ENCODE assay signal across 8 cellular contexts in genomic region chr1:1511533-1512285, GRCh38. TPM values are rescaled to one million over a fixed set of nuclear protein-coding genes. Genes with fewer than 3 reads are reported as not detected.
DNase-seq lines count a peak whose midpoint lies in the region; ATAC-seq lines count a peak whose summit lies in the region.

ATAD3A (plus strand) TSS chr1:1512162; CDS start chr1:1512269, 107 bp downstream.

- H3K36me3 Mint-ChIP-seq in natural killer cell treated with Interleukin-12 subunit alpha and Interleukin-12 subunit beta and Interleukin-15 and Interleukin-18, amount 100 ng/mL, for 72 hours: no peaks in the 10 kb centered on the region

- in situ Hi-C loops in G401 (cut with HindIII; ENCODE audit: low sequenced_read_pairs) (no loop called here), HAP-1 (cut with MboI; ENCODE audit: low sequenced_read_pairs) (no loop called here)

- H3K9me3 ChIP-seq in HAP-1 (0 out of 2 replicates have a peak, but pooled peaks cover 3% of the 10 kb centered on the region), MG63 (no peaks in the 10 kb centered on the region)

- ATAC-seq in natural killer cell treated with Interleukin-12 subunit alpha and Interleukin-12 subunit beta and Interleukin-15 and Interleukin-18, amount 100 ng/mL, for 72 hours: peak; percentile 96 to 98

- H3K27me3 Mint-ChIP-seq in natural killer cell treated with Interleukin-12 subunit alpha and Interleukin-12 subunit beta and Interleukin-15 and Interleukin-18, amount 100 ng/mL, for 72 hours: no peaks in the 10 kb centered on the region

- peaks cover 5% of the 10 kb centered on the region; the same call in 1 of the 2 replicates for H3K4me1 ChIP-seq in HAP-1

- peaks cover 12 to 19% of the 10 kb centered on the region in 2 donors for H3K4me1 Mint-ChIP-seq in natural killer cell treated with Interleukin-12 subunit alpha and Interleukin-12 subunit beta and Interleukin-15 and Interleukin-18, amount 100 ng/mL, for 72 hours (ENCODE audit: low read depth in 2 of 2)

- H3K36me3 ChIP-seq in HAP-1 (replicated peaks) (peaks cover 12% of the 10 kb centered on the region), MG63 (peaks cover 19% of the 10 kb centered on the region)

- H3K4me3 ChIP-seq in HAP-1 (peak within 1 kb of the TSS; percentile 100), MG63 (peak within 1 kb of the TSS; percentile 92)

- H3K9me3 Mint-ChIP-seq in natural killer cell treated with Interleukin-12 subunit alpha and Interleukin-12 subunit beta and Interleukin-15 and Interleukin-18, amount 100 ng/mL, for 72 hours: no peaks in the 10 kb centered on the region

- peak within 1 kb of the TSS; percentile 93 to 94 for H3K27ac Mint-ChIP-seq in natural killer cell treated with Interleukin-12 subunit alpha and Interleukin-12 subunit beta and Interleukin-15 and Interleukin-18, amount 100 ng/mL, for 72 hours

- H3K27me3 ChIP-seq in HAP-1 (ENCODE audit: low read depth): no peaks in the 10 kb centered on the region
- no peaks in the 10 kb centered on the region for H3K27me3 ChIP-seq in MG63

- peak within 1 kb of the TSS; percentile 99 for H3K4me3 Mint-ChIP-seq in natural killer cell treated with Interleukin-12 subunit alpha and Interleukin-12 subunit beta and Interleukin-15 and Interleukin-18, amount 100 ng/mL, for 72 hours

- peak; percentile 96 for DNase-seq in G401 (ENCODE audit: low spot score)
- DNase-seq in HAP-1 (ENCODE audit: low spot score in 2 of 2): peak; percentile 92 to 98
- DNase-seq in MG63: peak; percentile 98
- peak; percentile 96 to 97 for DNase-seq in SHP77 (lab: John Stamatoyannopoulos, UW)
- peak; percentile 95 for DNase-seq in activated T-helper 9 cell treated with anti-CD3 and anti-CD28 coated beads, Interleukin-2, amount 50 U/mL, for 16 hours (ENCODE audit: low read depth)
- DNase-seq in fibroblast of peridontal ligament (ENCODE audit: extremely low read depth): peak; percentile 97
- DNase-seq in natural killer cell treated with Interleukin-12 subunit alpha and Interleukin-12 subunit beta and Interleukin-15 and Interleukin-18, amount 100 ng/mL, for 72 hours (ENCODE audit: low spot score): peak; percentile 99
- peak; percentile 96 for DNase-seq in stimulated activated naive CD4-positive, alpha-beta T cell treated with Interleukin-2 at 50 U/mL for 16 hours (lab: John Stamatoyannopoulos, UW)

RNA-seq across cellular contexts. Expression of gene ATAD3A, which starts in this region (rescaled TPM):
- 88.6 and 111 TPM in 2 replicates for total RNA-seq in G401 (2014; rRNA removed; shearing (Covaris generic))
- 66.9 and 74.6 TPM in 2 replicates for total RNA-seq in MG63 (2014; rRNA removed; shearing (Covaris generic); ENCODE audit: low replicate concordance)
- 100 to 1,000 TPM in 1 of 2 donors, 10 to 100 TPM in 1; 52.7 to 126 TPM for total RNA-seq in natural killer cell treated with Interleukin-12 subunit alpha and Interleukin-12 subunit beta and Interleukin-15 and Interleukin-18, amount 100 ng/mL, for 72 hours

Comparison
In these comparisons a context has a peak if more than half of its experiments do, and no peak if none do; other contexts are left out.
1. Peak in every context shown above with its lines: DNase-seq, ATAC-seq and H3K4me3 ChIP-seq.